ENCODE assay signal across 31 cellular contexts in the genomic region with DNA sequence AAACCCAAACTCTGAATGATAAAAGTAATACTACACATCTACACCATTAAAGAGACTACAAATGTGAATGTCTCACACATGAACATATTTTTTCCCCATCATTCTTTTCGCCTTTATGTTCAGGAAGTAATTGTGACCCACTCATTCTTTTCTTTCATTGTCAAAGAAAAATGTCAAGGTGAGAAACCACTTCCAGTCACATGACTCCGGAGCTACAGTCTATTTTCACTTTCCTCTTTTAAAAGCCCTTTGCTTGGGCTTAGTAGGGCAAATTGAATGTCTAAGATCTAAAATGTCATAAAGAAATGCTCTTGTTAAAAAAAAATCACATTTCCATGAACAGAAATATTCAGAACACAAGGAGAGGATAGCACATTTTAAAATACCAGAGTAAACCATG.
"Had no signal": no experiment of that assay in that cellular context is flagged by ENCODE, and none has a peak within 500 bp of the region (broad histone marks: within the 10 kb centered on the region; RNA-seq: fewer than 3 reads in every experiment).

No MANE protein-coding gene starts in this region.

- H3K4me1 ChIP-seq: left lung, lower lobe of right lung, pancreas, prostate gland, stomach, testis, thyroid gland, transverse colon, upper lobe of left lung, vagina had no signal

- H3K27me3 Mint-ChIP-seq: naive thymus-derived CD4-positive, alpha-beta T cell; natural killer cell treated with Interleukin-12 subunit alpha and Interleukin-12 subunit beta and Interleukin-15 and Interleukin-18, amount 100 ng/mL, for 72 hours; stimulated activated naive B cell treated with anti-CD40 and anti-IgM and Interleukin-4, amounts not matched to agents 10 μg/mL and 1 μg/mL and 100 μg/mL, for 72 hours had no signal

- H3K9me3 ChIP-seq: lower lobe of right lung, pancreas, prostate gland, testis, thyroid gland, transverse colon, upper lobe of left lung, vagina had no signal

- ATAC-seq: left colon; left lung; lower lobe of right lung; naive thymus-derived CD4-positive, alpha-beta T cell; natural killer cell treated with Interleukin-12 subunit alpha and Interleukin-12 subunit beta and Interleukin-15 and Interleukin-18, amount 100 ng/mL, for 72 hours; pancreas; right cardiac atrium; sciatic nerve; stimulated activated naive B cell treated with anti-CD40 and anti-IgM and Interleukin-4, amounts not matched to agents 10 μg/mL and 1 μg/mL and 100 μg/mL, for 72 hours; stimulated activated naive CD8-positive, alpha-beta T cell treated with anti-CD3 and anti-CD28 coated beads, Interleukin-15, Interleukin-2, amounts not matched to agents 100 U/mL and 50 U/mL, for 24 hours had no signal

- H3K36me3 Mint-ChIP-seq: immature natural killer cell; mesothelial cell of epicardium; naive thymus-derived CD4-positive, alpha-beta T cell; natural killer cell treated with Interleukin-12 subunit alpha and Interleukin-12 subunit beta and Interleukin-15 and Interleukin-18, amount 100 ng/mL, for 72 hours; stimulated activated naive B cell treated with anti-CD40 and anti-IgM and Interleukin-4, amounts not matched to agents 10 μg/mL and 1 μg/mL and 100 μg/mL, for 72 hours had no signal

- H3K36me3 ChIP-seq: left lung, lower lobe of right lung, pancreas, prostate gland, stomach, thyroid gland, transverse colon, upper lobe of left lung, vagina had no signal

- H3K27ac ChIP-seq: left lung, lower lobe of right lung, pancreas, prostate gland, skin epidermis, stomach, testis, thyroid gland, transverse colon, upper lobe of left lung, vagina had no signal

- H3K4me1 Mint-ChIP-seq: immature natural killer cell; mesothelial cell of epicardium; naive thymus-derived CD4-positive, alpha-beta T cell; stimulated activated naive B cell treated with anti-CD40 and anti-IgM and Interleukin-4, amounts not matched to agents 10 μg/mL and 1 μg/mL and 100 μg/mL, for 72 hours had no signal

- H3K27me3 ChIP-seq: left lung, pancreas, stomach, testis, thyroid gland, transverse colon, upper lobe of left lung, vagina had no signal

- H3K4me3 ChIP-seq: left lung, lower lobe of right lung, pancreas, prostate gland, skin epidermis, stomach, testis, thyroid gland, transverse colon, upper lobe of left lung, vagina had no signal

- H3K4me3 Mint-ChIP-seq: immature natural killer cell; mesothelial cell of epicardium; naive thymus-derived CD4-positive, alpha-beta T cell; natural killer cell treated with Interleukin-12 subunit alpha and Interleukin-12 subunit beta and Interleukin-15 and Interleukin-18, amount 100 ng/mL, for 72 hours; stimulated activated naive B cell treated with anti-CD40 and anti-IgM and Interleukin-4, amounts not matched to agents 10 μg/mL and 1 μg/mL and 100 μg/mL, for 72 hours had no signal

- DNase-seq: hypothalamus; immature natural killer cell; kidney; left colon; left lung; lower lobe of right lung; mammary epithelial cell; mesendoderm; naive thymus-derived CD4-positive, alpha-beta T cell; nucleus accumbens; pancreas; posterior cingulate gyrus; retina; right cardiac atrium; stimulated activated CD4-positive, alpha-beta T cell treated with anti-CD3 and anti-CD28 coated beads, Interleukin-12 subunit alpha, Interleukin-12 subunit beta, amount 100 ng/mL, for 4 hours; stimulated activated CD4-positive, alpha-beta T cell treated with anti-CD3 and anti-CD28 coated beads, Interleukin-15, amount 100 ng/mL, for 24 hours; stimulated activated CD4-positive, alpha-beta T cell treated with anti-CD3 and anti-CD28 coated beads, Interleukin-2, amount 100 ng/mL, for 24 hours; stimulated activated CD4-positive, alpha-beta T cell treated with anti-CD3 and anti-CD28 coated beads, Interleukin-4, amount 100 ng/mL, for 1 hour; stimulated activated naive B cell treated with anti-CD40 and anti-IgM and Interleukin-4, amounts not matched to agents 10 μg/mL and 1 μg/mL and 100 μg/mL, for 72 hours; stimulated activated naive CD8-positive, alpha-beta T cell treated with anti-CD3 and anti-CD28 coated beads, Interleukin-15, Interleukin-2, amounts not matched to agents 100 U/mL and 50 U/mL, for 24 hours; stomach; testis; thyroid gland; transverse colon; upper lobe of left lung had no signal

- H3K27ac Mint-ChIP-seq: immature natural killer cell; mesothelial cell of epicardium; naive thymus-derived CD4-positive, alpha-beta T cell; natural killer cell treated with Interleukin-12 subunit alpha and Interleukin-12 subunit beta and Interleukin-15 and Interleukin-18, amount 100 ng/mL, for 72 hours; stimulated activated naive B cell treated with anti-CD40 and anti-IgM and Interleukin-4, amounts not matched to agents 10 μg/mL and 1 μg/mL and 100 μg/mL, for 72 hours had no signal
